ENCODE assay signal across 1 cellular context in the genomic region with DNA sequence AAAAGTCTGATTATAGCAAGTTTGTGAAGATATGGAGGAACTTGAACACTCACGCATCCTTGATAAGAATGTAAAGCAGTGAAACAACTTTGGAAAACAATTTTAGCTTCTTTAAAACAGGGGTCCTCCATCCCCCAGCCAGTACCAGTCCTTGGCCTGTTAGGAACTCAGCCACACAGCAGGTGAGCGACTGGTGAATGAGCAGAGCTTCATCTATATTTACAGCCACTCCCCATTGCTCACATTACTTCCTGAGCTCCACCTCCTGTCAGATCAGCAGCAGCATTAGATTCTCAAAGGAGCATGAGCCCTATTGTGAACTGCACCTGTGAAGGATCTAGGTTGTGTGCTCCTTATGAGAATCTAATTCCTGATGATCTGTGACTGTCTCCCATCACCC.
TF ChIP-seq lines count a peak whose summit lies in the region.

No MANE protein-coding gene starts in this region.

TF ChIP-seq in H1, 55 proteins besides CTCF, POLR2A, EP300 and RAD21 (continued from another document):
- TF ChIP-seq, protein P1, sequence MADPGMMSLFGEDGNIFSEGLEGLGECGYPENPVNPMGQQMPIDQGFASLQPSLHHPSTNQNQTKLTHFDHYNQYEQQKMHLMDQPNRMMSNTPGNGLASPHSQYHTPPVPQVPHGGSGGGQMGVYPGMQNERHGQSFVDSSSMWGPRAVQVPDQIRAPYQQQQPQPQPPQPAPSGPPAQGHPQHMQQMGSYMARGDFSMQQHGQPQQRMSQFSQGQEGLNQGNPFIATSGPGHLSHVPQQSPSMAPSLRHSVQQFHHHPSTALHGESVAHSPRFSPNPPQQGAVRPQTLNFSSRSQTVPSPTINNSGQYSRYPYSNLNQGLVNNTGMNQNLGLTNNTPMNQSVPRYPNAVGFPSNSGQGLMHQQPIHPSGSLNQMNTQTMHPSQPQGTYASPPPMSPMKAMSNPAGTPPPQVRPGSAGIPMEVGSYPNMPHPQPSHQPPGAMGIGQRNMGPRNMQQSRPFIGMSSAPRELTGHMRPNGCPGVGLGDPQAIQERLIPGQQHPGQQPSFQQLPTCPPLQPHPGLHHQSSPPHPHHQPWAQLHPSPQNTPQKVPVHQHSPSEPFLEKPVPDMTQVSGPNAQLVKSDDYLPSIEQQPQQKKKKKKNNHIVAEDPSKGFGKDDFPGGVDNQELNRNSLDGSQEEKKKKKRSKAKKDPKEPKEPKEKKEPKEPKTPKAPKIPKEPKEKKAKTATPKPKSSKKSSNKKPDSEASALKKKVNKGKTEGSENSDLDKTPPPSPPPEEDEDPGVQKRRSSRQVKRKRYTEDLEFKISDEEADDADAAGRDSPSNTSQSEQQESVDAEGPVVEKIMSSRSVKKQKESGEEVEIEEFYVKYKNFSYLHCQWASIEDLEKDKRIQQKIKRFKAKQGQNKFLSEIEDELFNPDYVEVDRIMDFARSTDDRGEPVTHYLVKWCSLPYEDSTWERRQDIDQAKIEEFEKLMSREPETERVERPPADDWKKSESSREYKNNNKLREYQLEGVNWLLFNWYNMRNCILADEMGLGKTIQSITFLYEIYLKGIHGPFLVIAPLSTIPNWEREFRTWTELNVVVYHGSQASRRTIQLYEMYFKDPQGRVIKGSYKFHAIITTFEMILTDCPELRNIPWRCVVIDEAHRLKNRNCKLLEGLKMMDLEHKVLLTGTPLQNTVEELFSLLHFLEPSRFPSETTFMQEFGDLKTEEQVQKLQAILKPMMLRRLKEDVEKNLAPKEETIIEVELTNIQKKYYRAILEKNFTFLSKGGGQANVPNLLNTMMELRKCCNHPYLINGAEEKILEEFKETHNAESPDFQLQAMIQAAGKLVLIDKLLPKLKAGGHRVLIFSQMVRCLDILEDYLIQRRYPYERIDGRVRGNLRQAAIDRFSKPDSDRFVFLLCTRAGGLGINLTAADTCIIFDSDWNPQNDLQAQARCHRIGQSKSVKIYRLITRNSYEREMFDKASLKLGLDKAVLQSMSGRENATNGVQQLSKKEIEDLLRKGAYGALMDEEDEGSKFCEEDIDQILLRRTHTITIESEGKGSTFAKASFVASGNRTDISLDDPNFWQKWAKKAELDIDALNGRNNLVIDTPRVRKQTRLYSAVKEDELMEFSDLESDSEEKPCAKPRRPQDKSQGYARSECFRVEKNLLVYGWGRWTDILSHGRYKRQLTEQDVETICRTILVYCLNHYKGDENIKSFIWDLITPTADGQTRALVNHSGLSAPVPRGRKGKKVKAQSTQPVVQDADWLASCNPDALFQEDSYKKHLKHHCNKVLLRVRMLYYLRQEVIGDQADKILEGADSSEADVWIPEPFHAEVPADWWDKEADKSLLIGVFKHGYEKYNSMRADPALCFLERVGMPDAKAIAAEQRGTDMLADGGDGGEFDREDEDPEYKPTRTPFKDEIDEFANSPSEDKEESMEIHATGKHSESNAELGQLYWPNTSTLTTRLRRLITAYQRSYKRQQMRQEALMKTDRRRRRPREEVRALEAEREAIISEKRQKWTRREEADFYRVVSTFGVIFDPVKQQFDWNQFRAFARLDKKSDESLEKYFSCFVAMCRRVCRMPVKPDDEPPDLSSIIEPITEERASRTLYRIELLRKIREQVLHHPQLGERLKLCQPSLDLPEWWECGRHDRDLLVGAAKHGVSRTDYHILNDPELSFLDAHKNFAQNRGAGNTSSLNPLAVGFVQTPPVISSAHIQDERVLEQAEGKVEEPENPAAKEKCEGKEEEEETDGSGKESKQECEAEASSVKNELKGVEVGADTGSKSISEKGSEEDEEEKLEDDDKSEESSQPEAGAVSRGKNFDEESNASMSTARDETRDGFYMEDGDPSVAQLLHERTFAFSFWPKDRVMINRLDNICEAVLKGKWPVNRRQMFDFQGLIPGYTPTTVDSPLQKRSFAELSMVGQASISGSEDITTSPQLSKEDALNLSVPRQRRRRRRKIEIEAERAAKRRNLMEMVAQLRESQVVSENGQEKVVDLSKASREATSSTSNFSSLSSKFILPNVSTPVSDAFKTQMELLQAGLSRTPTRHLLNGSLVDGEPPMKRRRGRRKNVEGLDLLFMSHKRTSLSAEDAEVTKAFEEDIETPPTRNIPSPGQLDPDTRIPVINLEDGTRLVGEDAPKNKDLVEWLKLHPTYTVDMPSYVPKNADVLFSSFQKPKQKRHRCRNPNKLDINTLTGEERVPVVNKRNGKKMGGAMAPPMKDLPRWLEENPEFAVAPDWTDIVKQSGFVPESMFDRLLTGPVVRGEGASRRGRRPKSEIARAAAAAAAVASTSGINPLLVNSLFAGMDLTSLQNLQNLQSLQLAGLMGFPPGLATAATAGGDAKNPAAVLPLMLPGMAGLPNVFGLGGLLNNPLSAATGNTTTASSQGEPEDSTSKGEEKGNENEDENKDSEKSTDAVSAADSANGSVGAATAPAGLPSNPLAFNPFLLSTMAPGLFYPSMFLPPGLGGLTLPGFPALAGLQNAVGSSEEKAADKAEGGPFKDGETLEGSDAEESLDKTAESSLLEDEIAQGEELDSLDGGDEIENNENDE (IDR thresholded peaks at IDR 0.05; ENCODE audit: insufficient replicate concordance, low read length), result no peak
- TF ChIP-seq KDM1A (IDR thresholded peaks at IDR 0.05; ENCODE audit: borderline replicate concordance, low read length) (no peak), MAFK (IDR thresholded peaks at IDR 0.05; ENCODE audit: low read depth, low read length) (no peak)
